ENCODE assay signal across 17 cellular contexts in genomic region chr4:42953316-42953715, GRCh38.
A peak's percentile ranks its signal among the peaks of the same experiment; 100 is the strongest.
DNase-seq lines count a peak whose midpoint lies in the region; ATAC-seq lines count a peak whose summit lies in the region.
"Had no signal": no experiment of that assay in that cellular context is flagged by ENCODE, and none has a peak within 500 bp of the region (broad histone marks: within the 10 kb centered on the region; RNA-seq: fewer than 3 reads in every experiment).

No MANE protein-coding gene starts in this region.

- no peak for ATAC-seq in stimulated activated naive CD8-positive, alpha-beta T cell treated with anti-CD3 and anti-CD28 coated beads, Interleukin-15, Interleukin-2, amounts not matched to agents 100 U/mL and 50 U/mL, for 24 hours
- ATAC-seq: A549, HepG2 had no signal

- no peaks in the 10 kb centered on the region for H3K27me3 ChIP-seq in trophoblast cell (ENCODE audit: insufficient read depth, low read length)

- H3K9me3 ChIP-seq in trophoblast cell (ENCODE audit: insufficient read depth, low read depth, low read length) = no peaks in the 10 kb centered on the region
- H3K9me3 ChIP-seq: A549, Caco-2 had no signal

- H3K79me1 ChIP-seq in trophoblast cell (ENCODE audit: low read length) = no peaks in the 10 kb centered on the region

- no peak overlapping the region for H2AFZ ChIP-seq in trophoblast cell (ENCODE audit: insufficient read depth, low read length, poor library complexity)

- H2BK12ac ChIP-seq in trophoblast cell (ENCODE audit: low read length) = no peak overlapping the region

- no peak overlapping the region for H2BK5ac ChIP-seq in trophoblast cell (ENCODE audit: low read depth, low read length, poor library complexity)

- peak; percentile 24 for DNase-seq in DMS 273 (lab: John Stamatoyannopoulos, UW; ENCODE audit: unreplicated experiment)
- no peak for DNase-seq in DMS 273 treated with DMSO at 0.1 percent for 48 hours (lab: John Stamatoyannopoulos, UW)
- DNase-seq in NCI-H1694 treated with DMSO at 0.1 percent for 48 hours (lab: John Stamatoyannopoulos, UW) = peak; percentile 83
- DNase-seq in cerebellar cortex (ENCODE audit: low spot score) = peak; percentile 83
- DNase-seq in left kidney (ENCODE audit: low read depth, low spot score) = peak; percentile 2
- no peak for DNase-seq in trophoblast cell
- DNase-seq in stimulated activated naive CD8-positive, alpha-beta T cell treated with anti-CD3 and anti-CD28 coated beads, Interleukin-15, Interleukin-2, amounts not matched to agents 100 U/mL and 50 U/mL, for 24 hours = no peak
- DNase-seq in GF-D8 (lab: John Stamatoyannopoulos, UW) = no peak
- DNase-seq: AML-193; Caco-2; CD4-positive, alpha-beta T cell; DMS79 treated with DMSO at 0.1 percent for 48 hours; H9 had no signal

- H4K91ac ChIP-seq in trophoblast cell (ENCODE audit: low read depth, low read length) = no peak overlapping the region

- no peak overlapping the region for H3K4me3 ChIP-seq in trophoblast cell (ENCODE audit: low read depth, low read length)
- H3K4me3 ChIP-seq: A549 had no signal

- no peak overlapping the region for H2AK5ac ChIP-seq in trophoblast cell (ENCODE audit: low read length)

- no peaks in the 10 kb centered on the region for H3K79me2 ChIP-seq in trophoblast cell (ENCODE audit: control insufficient read depth, insufficient read depth, low read length, poor library complexity)

- no peak overlapping the region for H3K14ac ChIP-seq in trophoblast cell (ENCODE audit: low read length)

- no peak overlapping the region for H3K18ac ChIP-seq in trophoblast cell (ENCODE audit: low read length)

- H3K36me3 ChIP-seq in trophoblast cell (ENCODE audit: control insufficient read depth in 1 of 2, insufficient read depth in 2 of 2, low read length in 2 of 2) = no peaks in the 10 kb centered on the region

- H3K4ac ChIP-seq in trophoblast cell (ENCODE audit: low read depth, low read length) = no peak overlapping the region

- H4K8ac ChIP-seq in trophoblast cell (ENCODE audit: low read depth, low read length) = no peak overlapping the region

- H3K4me1 ChIP-seq in trophoblast cell (ENCODE audit: control insufficient read depth in 1 of 2, insufficient read depth in 2 of 2, low read length in 2 of 2) = no peaks in the 10 kb centered on the region
- H3K4me1 ChIP-seq: A549, Caco-2 had no signal

- H3K9ac ChIP-seq in trophoblast cell (ENCODE audit: low read length) = no peak overlapping the region

- no peak overlapping the region for H3K4me2 ChIP-seq in trophoblast cell (ENCODE audit: low read length)
- H3K4me2 ChIP-seq: A549 had no signal

- no peak overlapping the region for H4K12ac ChIP-seq in trophoblast cell (ENCODE audit: low read depth, low read length)

- no peak overlapping the region for H2BK120ac ChIP-seq in trophoblast cell (ENCODE audit: insufficient read depth, low read length, poor library complexity)

- H3K27ac ChIP-seq in trophoblast cell (ENCODE audit: low read depth, low read length) = no peak overlapping the region
- H3K27ac ChIP-seq: 22Rv1, A549, C4-2B had no signal

- WGBS in trophoblast cell (ENCODE audit: extremely low coverage, insufficient coverage, insufficient read length) = no CpG with 5 or more reads among the region's 1 CpG

- no peak overlapping the region for H3K23ac ChIP-seq in trophoblast cell (ENCODE audit: low read length)

Comparison
In these comparisons a context has a peak if more than half of its experiments do, and no peak if none do; other contexts are left out.
1. DNase-seq: peak in DMS 273 (single experiment), NCI-H1694 treated with DMSO at 0.1 percent for 48 hours (single experiment), cerebellar cortex (single experiment) and left kidney (single experiment); none in DMS 273 treated with DMSO at 0.1 percent for 48 hours (single experiment), trophoblast cell (0 of 2), stimulated activated naive CD8-positive, alpha-beta T cell treated with anti-CD3 and anti-CD28 coated beads, Interleukin-15, Interleukin-2, amounts not matched to agents 100 U/mL and 50 U/mL, for 24 hours (single experiment) and GF-D8 (single experiment).